ENCODE assay signal across 8 cellular contexts in the genomic region with DNA sequence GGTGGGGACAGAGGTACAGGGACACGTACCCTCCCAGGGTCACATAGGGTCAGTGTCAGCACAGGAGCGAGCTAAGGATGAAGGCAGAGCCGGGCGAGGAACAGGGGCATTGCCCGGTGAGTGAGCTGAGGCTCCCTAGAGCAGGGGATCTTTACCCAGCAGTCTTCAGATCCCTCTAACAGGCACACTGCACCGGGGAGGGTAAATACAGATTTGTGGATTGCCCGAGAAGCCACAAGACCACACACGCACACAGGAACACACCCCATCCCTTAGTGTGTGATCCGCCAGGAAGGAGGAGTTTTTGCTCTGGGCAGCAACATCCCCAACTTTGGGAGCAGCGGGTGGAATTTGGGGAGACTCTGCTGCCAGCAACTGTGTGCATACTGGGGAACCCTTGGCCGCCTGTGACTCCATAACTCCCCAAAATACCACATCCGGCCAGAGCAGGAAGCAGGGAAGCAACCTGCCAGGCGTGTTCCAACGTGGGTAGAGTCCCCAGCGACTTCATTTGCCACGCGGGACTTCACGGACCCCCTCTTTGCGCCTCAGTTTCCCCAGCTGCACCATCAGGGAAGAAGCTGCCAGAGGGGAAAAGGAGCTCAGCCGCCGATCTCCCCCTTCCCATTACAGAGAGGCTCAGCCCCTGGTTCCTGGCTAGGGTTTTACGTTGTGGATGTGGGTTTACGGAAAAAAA.
DNase-seq lines count a peak whose midpoint lies in the region; TF ChIP-seq lines count a peak whose summit lies in the region.

No MANE protein-coding gene starts in this region.

- H3K4me3 ChIP-seq in GM08714 (ENCODE audit: low read length) (peak overlapping the region; percentile 69), foreskin fibroblast (ENCODE audit: low read depth in 1 of 2, low read length in 2 of 2) (peak overlapping the region; percentile 53 to 70)

- TF ChIP-seq CTCF in foreskin fibroblast (IDR thresholded peaks at IDR 0.05; ENCODE audit: low read depth, low read length): no peak

- peak; percentile 61 to 62 for DNase-seq in Kasumi-1 (lab: John Stamatoyannopoulos, UW)
- DNase-seq in activated T-cell treated with anti-CD3 and anti-CD28 coated beads for 48 hours (ENCODE audit: low read depth): peak; percentile 36
- DNase-seq in foreskin fibroblast: peak in 1 of 2 donors; percentile 53
- DNase-seq in pons (ENCODE audit: low spot score): peak; percentile 30
- no peak for DNase-seq in AG08396 (ENCODE audit: low spot score)
- no peak for DNase-seq in cortex of kidney (lab: John Stamatoyannopoulos, UW)
- no peak for DNase-seq in effector CD4-positive, alpha-beta T cell

Comparison
In these comparisons a context has a peak if more than half of its experiments do, and no peak if none do; other contexts are left out.
1. DNase-seq: peak in Kasumi-1 (2 of 2), activated T-cell treated with anti-CD3 and anti-CD28 coated beads for 48 hours (single experiment) and pons (single experiment); none in AG08396 (single experiment), cortex of kidney (single experiment) and effector CD4-positive, alpha-beta T cell (single experiment).